Comparison of ENCODE assay signal across 17 cellular contexts in genomic region chr4:169956441-169956840, GRCh38.
"Had no signal": no experiment of that assay in that cellular context is flagged by ENCODE, and none has a peak within 500 bp of the region (broad histone marks: within the 10 kb centered on the region; RNA-seq: fewer than 3 reads in every experiment).

No MANE protein-coding gene starts in this region.

- H3K27ac Mint-ChIP-seq: activated CD4-positive, alpha-beta memory T cell treated with anti-CD3 and anti-CD28 coated beads for 36 hours; activated naive CD8-positive, alpha-beta T cell treated with anti-CD3 and anti-CD28 coated beads, Interleukin-2, amount 10 ng/mL, durations not matched to agents 7 days and 5 days; natural killer cell had no signal

- H3K27me3 ChIP-seq: suprapubic skin, upper lobe of left lung had no signal

- DNase-seq: activated CD4-positive, alpha-beta memory T cell treated with anti-CD3 and anti-CD28 coated beads for 36 hours; activated gamma-delta T cell treated with Interleukin-2 at 50 U/mL for 16 hours; activated naive CD8-positive, alpha-beta T cell treated with anti-CD3 and anti-CD28 coated beads, Interleukin-2, amount 10 ng/mL, durations not matched to agents 7 days and 5 days; activated T-cell treated with anti-CD3 and anti-CD28 coated beads, Interleukin-2, amount 50 U/mL, for 48 hours; cortex of kidney; effector memory CD4-positive, alpha-beta T cell; hypothalamus; mucosa of descending colon; natural killer cell; psoas muscle; stimulated activated CD4-positive, alpha-beta T cell treated with anti-CD3 and anti-CD28 coated beads, Interleukin-2, amount 100 ng/mL, for 48 hours; stimulated activated naive CD4-positive, alpha-beta T cell treated with Interleukin-2 at 50 U/mL for 16 hours; upper lobe of left lung had no signal

- H3K36me3 Mint-ChIP-seq: activated CD4-positive, alpha-beta memory T cell treated with anti-CD3 and anti-CD28 coated beads for 36 hours; activated naive CD8-positive, alpha-beta T cell treated with anti-CD3 and anti-CD28 coated beads, Interleukin-2, amount 10 ng/mL, durations not matched to agents 7 days and 5 days; natural killer cell had no signal

- H3K36me3 ChIP-seq: suprapubic skin, upper lobe of left lung had no signal

- H3K27me3 Mint-ChIP-seq: activated naive CD8-positive, alpha-beta T cell treated with anti-CD3 and anti-CD28 coated beads, Interleukin-2, amount 10 ng/mL, durations not matched to agents 7 days and 5 days had no signal

- H3K9me3 ChIP-seq: mucosa of descending colon, psoas muscle, suprapubic skin, upper lobe of left lung had no signal

- ATAC-seq: activated CD4-positive, CD25-positive, alpha-beta regulatory T cell treated with anti-CD3 and anti-CD28 coated beads, Interleukin-2, amount 50 U/mL, for 24 hours; mucosa of descending colon; natural killer cell; psoas muscle; sciatic nerve had no signal

- H3K27ac ChIP-seq: psoas muscle, suprapubic skin, upper lobe of left lung had no signal

- H3K9me3 Mint-ChIP-seq: activated CD4-positive, alpha-beta memory T cell treated with anti-CD3 and anti-CD28 coated beads for 36 hours; activated naive CD8-positive, alpha-beta T cell treated with anti-CD3 and anti-CD28 coated beads, Interleukin-2, amount 10 ng/mL, durations not matched to agents 7 days and 5 days; natural killer cell had no signal

- H3K4me3 Mint-ChIP-seq: activated CD4-positive, alpha-beta memory T cell treated with anti-CD3 and anti-CD28 coated beads for 36 hours; activated naive CD8-positive, alpha-beta T cell treated with anti-CD3 and anti-CD28 coated beads, Interleukin-2, amount 10 ng/mL, durations not matched to agents 7 days and 5 days; natural killer cell had no signal

- H3K4me3 ChIP-seq: lung, mucosa of descending colon, psoas muscle, suprapubic skin, upper lobe of left lung had no signal

- H3K4me1 ChIP-seq: psoas muscle, suprapubic skin, upper lobe of left lung had no signal
